Comparison of ENCODE assay signal across 1 cellular context in genomic region chr4:153206534-153206933, GRCh38.
TF ChIP-seq lines count a peak whose summit lies in the region.

No MANE protein-coding gene starts in this region.

TF ChIP-seq in H1, 55 proteins besides CTCF, POLR2A, EP300 and RAD21:
- TF ChIP-seq KDM4A (IDR thresholded peaks at IDR 0.05; ENCODE audit: low read depth, low read length, severe bottlenecking) (no peak), CEBPB (IDR thresholded peaks at IDR 0.05; ENCODE audit: low read depth, low read length) (no peak; the same call in 1 of the 2 replicates), CHD2 (IDR thresholded peaks at IDR 0.05; ENCODE audit: low read length) (0 out of 2 replicates have a peak, but pooled peaks have one; percentile 16), BCL11A (IDR thresholded peaks at IDR 0.05; ENCODE audit: low read depth in 2 of 2, low read length in 2 of 2) (peak in 1 of 2 experiments; percentile 12), NANOG (IDR thresholded peaks at IDR 0.05; ENCODE audit: insufficient read depth, low read depth, low read length, poor library complexity, severe bottlenecking) (peak; percentile 85), SIRT6 (IDR thresholded peaks at IDR 0.05; ENCODE audit: low read length) (no peak), POU5F1 (IDR thresholded peaks at IDR 0.05; ENCODE audit: low read depth, low read length) (0 out of 2 replicates have a peak, but pooled peaks have one; percentile 61), TCF12 (IDR thresholded peaks at IDR 0.05; ENCODE audit: low read depth, low read length) (no peak), JUN (IDR thresholded peaks at IDR 0.05; ENCODE audit: low read depth, low read length) (no peak), ZNF274 (IDR thresholded peaks at IDR 0.05; ENCODE audit: borderline replicate concordance, extremely low read depth, low read length) (no peak), KDM5A (IDR thresholded peaks at IDR 0.05; ENCODE audit: low read length) (no peak), EZH2 (IDR thresholded peaks at IDR 0.05; ENCODE audit: low read depth, low read length, severe bottlenecking) (no peak), SUZ12 (IDR thresholded peaks at IDR 0.05; ENCODE audit: low read length) (no peak), BRCA1 (IDR thresholded peaks at IDR 0.05; ENCODE audit: low read depth, low read length) (no peak), SP2 (IDR thresholded peaks at IDR 0.05; ENCODE audit: low read length) (no peak), SAP30 (IDR thresholded peaks at IDR 0.05; ENCODE audit: insufficient read depth, insufficient replicate concordance, low read length) (no peak), SP1 (IDR thresholded peaks at IDR 0.05; ENCODE audit: low read depth, low read length) (peak; percentile 74; the same call in 1 of the 2 replicates), GABPA (IDR thresholded peaks at IDR 0.05; ENCODE audit: borderline replicate concordance, insufficient read depth, low read length) (no peak), PHF8 (conservative IDR thresholded peaks at IDR 0.05; ENCODE audit: low read depth, low read length) (no peak), SIN3A (conservative IDR thresholded peaks at IDR 0.05 in 1 of 2, IDR thresholded peaks at IDR 0.05 in 1 of 2; ENCODE audit: low read depth in 1 of 2, low read length in 2 of 2) (peak in 1 of 2 experiments; percentile 61; a peak in 1 of 4 replicates), CBX5 (IDR thresholded peaks at IDR 0.05; ENCODE audit: low read depth, low read length) (no peak), ASH2L (IDR thresholded peaks at IDR 0.05; ENCODE audit: low read length) (no peak), YY1 (IDR thresholded peaks at IDR 0.05; ENCODE audit: low read depth, low read length) (peak; percentile 31; the same call in 1 of the 2 replicates), TEAD4 (IDR thresholded peaks at IDR 0.05; ENCODE audit: low read depth, low read length) (peak; percentile 86; the same call in 1 of the 2 replicates), TAF1 (IDR thresholded peaks at IDR 0.05; ENCODE audit: low read depth, low read length) (no peak), CREB1 (IDR thresholded peaks at IDR 0.05) (no peak), SP4 (IDR thresholded peaks at IDR 0.05; ENCODE audit: low read length) (no peak), RBBP5 (IDR thresholded peaks at IDR 0.05; ENCODE audit: borderline replicate concordance, low read depth, low read length) (no peak), CHD1 (IDR thresholded peaks at IDR 0.05; ENCODE audit: low read depth, low read length) (no peak), RNF2 (IDR thresholded peaks at IDR 0.05; ENCODE audit: borderline replicate concordance, low read depth, low read length, missing control alignments, poor library complexity, severe bottlenecking) (no peak)
- TF ChIP-seq, protein P1, sequence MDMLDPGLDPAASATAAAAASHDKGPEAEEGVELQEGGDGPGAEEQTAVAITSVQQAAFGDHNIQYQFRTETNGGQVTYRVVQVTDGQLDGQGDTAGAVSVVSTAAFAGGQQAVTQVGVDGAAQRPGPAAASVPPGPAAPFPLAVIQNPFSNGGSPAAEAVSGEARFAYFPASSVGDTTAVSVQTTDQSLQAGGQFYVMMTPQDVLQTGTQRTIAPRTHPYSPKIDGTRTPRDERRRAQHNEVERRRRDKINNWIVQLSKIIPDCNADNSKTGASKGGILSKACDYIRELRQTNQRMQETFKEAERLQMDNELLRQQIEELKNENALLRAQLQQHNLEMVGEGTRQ (IDR thresholded peaks at IDR 0.05; ENCODE audit: low read length) = no peak
- TF ChIP-seq, protein P2, sequence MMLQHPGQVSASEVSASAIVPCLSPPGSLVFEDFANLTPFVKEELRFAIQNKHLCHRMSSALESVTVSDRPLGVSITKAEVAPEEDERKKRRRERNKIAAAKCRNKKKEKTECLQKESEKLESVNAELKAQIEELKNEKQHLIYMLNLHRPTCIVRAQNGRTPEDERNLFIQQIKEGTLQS (IDR thresholded peaks at IDR 0.05; ENCODE audit: insufficient read depth, low read depth, low read length) = no peak
TF ChIP-seq in H1: peak in this region for 8.
